Comparison of ENCODE assay signal across 9 cellular contexts in the genomic region with DNA sequence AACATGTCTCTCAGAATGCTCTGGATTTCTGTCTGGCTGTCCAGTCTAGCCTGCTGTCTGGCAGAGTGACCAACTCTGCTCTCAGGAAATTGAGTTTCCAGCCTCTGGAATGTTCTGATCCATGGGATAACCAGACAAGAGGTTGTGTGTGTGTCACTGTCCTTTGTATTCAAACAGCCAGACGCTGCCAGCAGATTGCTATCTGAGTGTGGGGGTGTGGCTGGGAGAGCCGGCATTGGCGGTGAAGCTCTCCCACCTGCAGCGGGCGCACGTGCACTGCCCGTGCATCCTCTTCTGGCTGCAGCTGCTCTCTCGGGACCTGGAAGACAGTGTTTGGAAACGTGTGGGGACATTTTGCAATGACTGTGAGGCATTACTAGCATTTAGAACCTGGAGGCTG. TPM values are rescaled to one million over a fixed set of nuclear protein-coding genes. Genes with fewer than 3 reads are reported as not detected.
DNase-seq lines count a peak whose midpoint lies in the region; TF ChIP-seq lines count a peak whose summit lies in the region.
"Had no signal": no experiment of that assay in that cellular context is flagged by ENCODE, and none has a peak within 500 bp of the region (broad histone marks: within the 10 kb centered on the region; RNA-seq: fewer than 3 reads in every experiment).

No MANE protein-coding gene starts in this region.

- in situ Hi-C loops in astrocyte of the cerebellum (cut with HindIII; ENCODE audit: low sequenced_read_pairs): loop anchor here (10.0 kb wide), 1 partner anchor 85 kb away; no protein-coding TSS in a partner anchor

- no peak overlapping the region for H3K4me3 ChIP-seq in astrocyte of the cerebellum (ENCODE audit: low read depth, low read length)

- no peaks in the 10 kb centered on the region for H3K36me3 Mint-ChIP-seq in type B pancreatic cell

- peak; percentile 20 for DNase-seq in activated CD4-positive, alpha-beta T cell treated with anti-CD3 and anti-CD28 coated beads for 48 hours
- no peak for DNase-seq in activated CD4-positive, alpha-beta T cell treated with anti-CD3 and anti-CD28 coated beads for 4 hours
- DNase-seq in NCI-H2081 treated with DMSO at 0.1 percent for 48 hours (lab: John Stamatoyannopoulos, UW) (peak; percentile 41), astrocyte of the cerebellum (ENCODE audit: low read depth) (no peak), iris pigment epithelial cell (ENCODE audit: low read depth) (peak; percentile 15), type B pancreatic cell (ENCODE audit: extremely low spot score, unreplicated experiment) (no peak), KG1 (lab: John Stamatoyannopoulos, UW) (no peak)
- DNase-seq in effector CD4-positive, alpha-beta T cell: no peak

- H3K27me3 Mint-ChIP-seq in type B pancreatic cell: peaks cover 14% of the 10 kb centered on the region

- TF ChIP-seq CTCF in astrocyte of the cerebellum (IDR thresholded peaks at IDR 0.05; ENCODE audit: low read depth, low read length, missing control alignments): peak; percentile 4
- TF ChIP-seq CTCF in type B pancreatic cell (conservative IDR thresholded peaks at IDR 0.05): peak; percentile 41

- H3K4me1 Mint-ChIP-seq in type B pancreatic cell (ENCODE audit: unreplicated experiment): peaks cover 20% of the 10 kb centered on the region
- H3K4me1 Mint-ChIP-seq: B cell had no signal

- no peaks in the 10 kb centered on the region for H3K9me3 Mint-ChIP-seq in type B pancreatic cell

- H3K27ac Mint-ChIP-seq in type B pancreatic cell: peak overlapping the region; percentile 96
- H3K27ac Mint-ChIP-seq: B cell had no signal

- H3K4me3 Mint-ChIP-seq in type B pancreatic cell: peak overlapping the region; percentile 53
- H3K4me3 Mint-ChIP-seq: B cell had no signal

RNA-seq across cellular contexts. Expression of a gene that starts 26.1 kb away (rescaled TPM):
- 7.6 and 30.7 TPM in 2 replicates for total RNA-seq in type B pancreatic cell (ENCODE audit: low replicate concordance)
- total RNA-seq: B cell had no signal

Comparison
In these comparisons a context has a peak if more than half of its experiments do, and no peak if none do; other contexts are left out.
1. DNase-seq: peak in activated CD4-positive, alpha-beta T cell treated with anti-CD3 and anti-CD28 coated beads for 48 hours (single experiment), NCI-H2081 treated with DMSO at 0.1 percent for 48 hours (single experiment) and iris pigment epithelial cell (single experiment); none in activated CD4-positive, alpha-beta T cell treated with anti-CD3 and anti-CD28 coated beads for 4 hours (0 of 2), astrocyte of the cerebellum (single experiment), type B pancreatic cell (single experiment), KG1 (single experiment) and effector CD4-positive, alpha-beta T cell (single experiment).